9 cellular contexts compared by ENCODE assay signal in the genomic region with DNA sequence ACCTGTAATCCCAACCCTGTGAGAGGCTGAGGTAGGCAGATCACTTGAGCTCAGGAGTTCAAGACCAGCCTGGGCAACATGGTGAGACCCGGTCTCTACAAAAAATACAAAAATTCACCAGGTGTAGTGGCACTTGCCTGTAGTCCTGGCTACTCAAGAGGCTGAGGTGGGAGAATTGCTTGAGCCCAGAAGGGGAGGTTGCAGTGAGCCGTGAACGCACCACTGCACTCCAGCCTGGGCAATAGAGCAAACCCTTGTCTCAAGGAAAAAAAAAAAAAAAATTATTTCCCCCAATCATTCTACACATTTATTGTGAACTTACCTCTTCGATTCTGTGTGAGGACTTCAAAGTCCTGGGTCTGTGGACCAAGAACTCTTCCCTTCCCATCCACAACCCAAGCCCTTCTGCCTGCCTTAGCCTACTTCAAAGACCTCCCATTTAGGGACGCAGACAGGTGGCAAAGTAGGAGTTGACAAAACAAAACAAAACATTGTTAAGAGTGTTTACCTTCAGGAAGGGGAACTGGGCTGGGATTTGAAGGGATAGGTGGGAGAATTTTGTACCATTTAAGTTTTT. TPM values are rescaled to one million over a fixed set of nuclear protein-coding genes. Genes with fewer than 3 reads are reported as not detected.
DNase-seq lines count a peak whose midpoint lies in the region; ATAC-seq and TF ChIP-seq lines count a peak whose summit lies in the region.
"Had no signal": no experiment of that assay in that cellular context is flagged by ENCODE, and none has a peak within 500 bp of the region (broad histone marks: within the 10 kb centered on the region; RNA-seq: fewer than 3 reads in every experiment).

No MANE protein-coding gene starts in this region.

- H3K4me2 ChIP-seq in mammary epithelial cell (ENCODE audit: insufficient read depth, low read depth, low read length): peak overlapping the region; percentile 72

- 64% methylated on average over 3 of the region's 5 CpGs for WGBS in mammary epithelial cell (ENCODE audit: low coverage, missing lambda C conversion rate)
- 100% methylated on average over 1 to 3 of the region's 5 CpGs for WGBS in mesodermal cell (ENCODE audit: insufficient coverage in 2 of 2), 2 experiments
- WGBS in tibial nerve, 2 donors: 92 to 96% methylated on average over 5 of the region's 5 CpGs

- no peak for ATAC-seq in HG03354 (IDR thresholded peaks at IDR 0.05; ENCODE audit: poor library complexity, severe bottlenecking, unreplicated experiment)

- BruUV-seq in mammary epithelial cell (replicated peaks; lab: Mats Ljungman, UMichigan): no TSS peak

- dilution Hi-C loops in mammary epithelial cell (cut with HindIII; ENCODE audit: low sequenced_read_pairs): no loop called here

- no peak for TF ChIP-seq POLR2A in tibial nerve (IDR thresholded peaks at IDR 0.05)

- peak; percentile 68 for DNase-seq in DMS79 treated with DMSO at 0.1 percent for 48 hours (lab: John Stamatoyannopoulos, UW)
- no peak for DNase-seq in DMS79 (lab: John Stamatoyannopoulos, UW)
- no peak for DNase-seq in mammary epithelial cell
- no peak for DNase-seq in tibial nerve (ENCODE audit: low spot score in 2 of 2)
- DNase-seq in NCI-H1694 (lab: John Stamatoyannopoulos, UW): no peak
- DNase-seq in D341Med (ENCODE audit: low spot score): no peak
- DNase-seq: activated naive CD4-positive, alpha-beta T cell treated with anti-CD3 and anti-CD28 coated beads, Interleukin-2, amount 10 ng/mL, durations not matched to agents 7 days and 5 days had no signal

- CTCF ChIA-PET in mammary epithelial cell (lab: Charles Lee; ENCODE audit: low non-redundant PET): no interaction called here

- in situ Hi-C loops in mammary epithelial cell (cut with MboI; ENCODE audit: low sequenced_read_pairs in 2 of 2): no loop called here

- H3K27me3 ChIP-seq in mammary epithelial cell (ENCODE audit: insufficient read depth, low read length) (no peaks in the 10 kb centered on the region), tibial nerve (no peaks in the 10 kb centered on the region)

- H3K9me3 ChIP-seq in mammary epithelial cell (replicated peaks; ENCODE audit: insufficient read depth, low read length) (no peaks in the 10 kb centered on the region), mesodermal cell (ENCODE audit: control insufficient read depth, low read length) (no peaks in the 10 kb centered on the region), tibial nerve (no peaks in the 10 kb centered on the region)

- TF ChIP-seq CTCF in mammary epithelial cell (conservative IDR thresholded peaks at IDR 0.05 in 1 of 2, IDR thresholded peaks at IDR 0.05 in 1 of 2; ENCODE audit: extremely low read depth in 1 of 2, insufficient read depth in 1 of 2, low read depth in 1 of 2, low read length in 2 of 2): no peak
- no peak for TF ChIP-seq CTCF in tibial nerve (IDR thresholded peaks at IDR 0.05)

- H3K36me3 ChIP-seq in mammary epithelial cell (ENCODE audit: insufficient read depth, low read length) (no peaks in the 10 kb centered on the region), mesodermal cell (ENCODE audit: control insufficient read depth, insufficient read depth, low read length) (peaks cover 1% of the 10 kb centered on the region), tibial nerve (no peaks in the 10 kb centered on the region)

- H3K27ac ChIP-seq in mammary epithelial cell (ENCODE audit: insufficient read depth, low read depth, low read length) (peak overlapping the region; percentile 100), mesodermal cell (ENCODE audit: low read depth, low read length, severe bottlenecking) (peak overlapping the region; percentile 96), tibial nerve (peak overlapping the region; percentile 58 to 97 (median 90))

- peaks cover 52% of the 10 kb centered on the region for H3K4me1 ChIP-seq in mammary epithelial cell (ENCODE audit: insufficient read depth, low read length)
- peaks cover 50% of the 10 kb centered on the region for H3K4me1 ChIP-seq in mesodermal cell (ENCODE audit: control insufficient read depth, insufficient read depth, low read length, poor library complexity, severe bottlenecking)
- peaks cover 0 to 45% (median 29%) of the 10 kb centered on the region in 4 donors for H3K4me1 ChIP-seq in tibial nerve

- H3K4me3 ChIP-seq in mammary epithelial cell (replicated peaks in 1 of 3; ENCODE audit: insufficient read depth in 1 of 3, low read depth in 2 of 3, low read length in 3 of 3) (peak overlapping the region; percentile 21 to 32 (median 30)), mesodermal cell (ENCODE audit: extremely low read depth, insufficient read depth, low read length, poor library complexity, severe bottlenecking) (no peak overlapping the region), tibial nerve (peak overlapping the region in 2 of 4 donors; percentile 8 to 36)

- H3K9ac ChIP-seq in mammary epithelial cell (ENCODE audit: insufficient read depth, low read length): peak overlapping the region; percentile 100

- peaks cover 12% of the 10 kb centered on the region for H3K79me2 ChIP-seq in mammary epithelial cell (ENCODE audit: insufficient read depth, low read length)

- intact Hi-C loops in mammary epithelial cell (cut with micrococcal nuclease): loop anchor here (1.0 to 10.0 kb wide), 6 partner anchors 31 to 1023 kb away; a partner anchor contains a TSS

- H4K20me1 ChIP-seq in mammary epithelial cell (ENCODE audit: insufficient read depth, low read length): no peaks in the 10 kb centered on the region

- TF ChIP-seq EP300 in tibial nerve (IDR thresholded peaks at IDR 0.05): no peak

- H2AFZ ChIP-seq in mammary epithelial cell (ENCODE audit: low read depth, low read length): peak overlapping the region; percentile 18

RNA-seq across cellular contexts. Expression of a gene that starts 3.8 kb away (rescaled TPM):
- total RNA-seq in mammary epithelial cell (10 to 100 TPM; 49.8 to 53.0 TPM), tibial nerve (10 to 100 TPM; 19.2 to 32.4 (median 22.2) TPM)
- 31.1 TPM for polyA plus RNA-seq in mammary epithelial cell
- 45.0 TPM for polyA minus RNA-seq in mammary epithelial cell
- polyA plus RNA-seq in mesodermal cell (2013, experiment 1 of 2): 59.8 TPM
- 60.8 TPM for polyA plus RNA-seq in mesodermal cell (2013, experiment 2 of 2)
